ENCODE assay signal across 8 cellular contexts in the genomic region with DNA sequence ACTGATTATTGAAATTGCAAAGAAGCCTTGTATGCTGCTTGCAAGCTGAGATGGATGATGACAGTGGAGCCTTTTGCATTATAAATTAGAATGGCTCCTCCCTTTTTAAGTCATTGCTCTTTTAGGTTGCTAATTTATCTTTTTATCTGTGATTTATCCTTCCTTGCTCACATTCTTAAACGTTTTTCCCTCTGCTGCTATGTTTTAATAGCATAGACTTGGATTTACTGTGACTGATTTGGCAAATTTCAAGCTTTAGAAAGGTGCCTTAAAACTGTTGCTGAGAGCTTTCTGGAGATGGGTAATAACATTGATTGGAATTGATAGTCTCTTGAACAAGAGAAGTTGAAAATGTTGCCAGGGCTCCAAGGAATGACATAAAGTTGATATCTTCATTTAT.
"Had no signal": no experiment of that assay in that cellular context is flagged by ENCODE, and none has a peak within 500 bp of the region (broad histone marks: within the 10 kb centered on the region; RNA-seq: fewer than 3 reads in every experiment).

No MANE protein-coding gene starts in this region.

- H3K36me3 ChIP-seq: HAP-1 had no signal

- H3K9me3 Mint-ChIP-seq: H9, HFFc6 had no signal

- ATAC-seq: HCT116 had no signal

- H3K4me3 Mint-ChIP-seq: H9, HFFc6 had no signal

- H2AFZ ChIP-seq: GM23248 had no signal

- H3K27ac Mint-ChIP-seq: H9, HFFc6 had no signal

- DNase-seq: GM23248, GOT3, H7, H9, HCEC 1CT, HFFc6 had no signal

- H3K9ac ChIP-seq: GM23248 had no signal

- H3K4me1 ChIP-seq: HAP-1 had no signal

- H3K9me3 ChIP-seq: HAP-1 had no signal

- H3K27ac ChIP-seq: GM23248 had no signal

- H3K4me3 ChIP-seq: GM23248, HAP-1 had no signal
